2 cellular contexts compared by ENCODE assay signal in the genomic region with DNA sequence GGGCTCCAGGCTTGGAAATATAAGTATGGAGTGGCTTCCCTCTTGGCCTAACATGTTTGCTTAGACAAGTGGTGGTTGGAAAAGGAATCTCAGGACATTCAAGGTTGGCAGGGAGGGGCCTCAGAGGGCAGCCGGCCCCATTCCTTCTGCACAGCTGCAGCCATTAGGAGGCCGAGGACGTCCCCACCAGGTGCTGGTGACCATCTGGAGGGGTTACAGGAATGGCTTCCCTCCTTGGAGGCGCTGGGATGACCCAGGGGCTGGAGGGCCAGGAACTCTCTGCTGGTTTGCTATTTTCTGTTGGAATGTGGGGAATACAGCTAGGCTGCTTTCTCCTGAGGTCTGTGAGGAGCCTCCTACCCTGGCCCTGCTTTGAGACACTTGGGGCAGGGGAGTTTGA.
TF ChIP-seq lines count a peak whose summit lies in the region.

No MANE protein-coding gene starts in this region.

TF ChIP-seq in IMR-90, 13 proteins besides CTCF, POLR2A, EP300 and RAD21:
- TF ChIP-seq, protein P1, sequence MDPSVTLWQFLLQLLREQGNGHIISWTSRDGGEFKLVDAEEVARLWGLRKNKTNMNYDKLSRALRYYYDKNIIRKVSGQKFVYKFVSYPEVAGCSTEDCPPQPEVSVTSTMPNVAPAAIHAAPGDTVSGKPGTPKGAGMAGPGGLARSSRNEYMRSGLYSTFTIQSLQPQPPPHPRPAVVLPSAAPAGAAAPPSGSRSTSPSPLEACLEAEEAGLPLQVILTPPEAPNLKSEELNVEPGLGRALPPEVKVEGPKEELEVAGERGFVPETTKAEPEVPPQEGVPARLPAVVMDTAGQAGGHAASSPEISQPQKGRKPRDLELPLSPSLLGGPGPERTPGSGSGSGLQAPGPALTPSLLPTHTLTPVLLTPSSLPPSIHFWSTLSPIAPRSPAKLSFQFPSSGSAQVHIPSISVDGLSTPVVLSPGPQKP (IDR thresholded peaks at IDR 0.05; ENCODE audit: borderline replicate concordance, low read depth, low read length): no peak
- TF ChIP-seq MXI1 (IDR thresholded peaks at IDR 0.05; ENCODE audit: borderline replicate concordance, low read depth, low read length) (no peak), SMC3 (IDR thresholded peaks at IDR 0.05; ENCODE audit: low read depth, low read length) (no peak), MAFK (IDR thresholded peaks at IDR 0.05; ENCODE audit: low read depth, low read length) (no peak), BHLHE40 (IDR thresholded peaks at IDR 0.05; ENCODE audit: low read depth, low read length) (no peak), NFE2L2 (IDR thresholded peaks at IDR 0.05; ENCODE audit: low read depth, low read length) (no peak), RFX5 (IDR thresholded peaks at IDR 0.05; ENCODE audit: low read depth, low read length) (no peak), CEBPB (IDR thresholded peaks at IDR 0.05; ENCODE audit: low read depth, low read length) (no peak), CHD1 (IDR thresholded peaks at IDR 0.05; ENCODE audit: low read depth, low read length) (no peak), MAZ (IDR thresholded peaks at IDR 0.05; ENCODE audit: borderline replicate concordance, low read depth, low read length) (no peak)
- TF ChIP-seq, protein P2, sequence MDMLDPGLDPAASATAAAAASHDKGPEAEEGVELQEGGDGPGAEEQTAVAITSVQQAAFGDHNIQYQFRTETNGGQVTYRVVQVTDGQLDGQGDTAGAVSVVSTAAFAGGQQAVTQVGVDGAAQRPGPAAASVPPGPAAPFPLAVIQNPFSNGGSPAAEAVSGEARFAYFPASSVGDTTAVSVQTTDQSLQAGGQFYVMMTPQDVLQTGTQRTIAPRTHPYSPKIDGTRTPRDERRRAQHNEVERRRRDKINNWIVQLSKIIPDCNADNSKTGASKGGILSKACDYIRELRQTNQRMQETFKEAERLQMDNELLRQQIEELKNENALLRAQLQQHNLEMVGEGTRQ (IDR thresholded peaks at IDR 0.05; ENCODE audit: low read depth, low read length): no peak

TF ChIP-seq in HepG2, 621 proteins besides CTCF, POLR2A, EP300 and RAD21:
- no peak for TF ChIP-seq HCFC1 (IDR thresholded peaks at IDR 0.05; ENCODE audit: low read depth, low read length)
- TF ChIP-seq ZNF24 (IDR thresholded peaks at IDR 0.05): no peak
- no peak for TF ChIP-seq SRSF1 (optimal IDR thresholded peaks at IDR 0.05; ENCODE audit: low read depth, low read length)
